26 cellular contexts compared by ENCODE assay signal in genomic region chr11:124434699-124435098, GRCh38. TPM values are rescaled to one million over a fixed set of nuclear protein-coding genes. Genes with fewer than 3 reads are reported as not detected.
DNase-seq lines count a peak whose midpoint lies in the region.
"Had no signal": no experiment of that assay in that cellular context is flagged by ENCODE, and none has a peak within 500 bp of the region (broad histone marks: within the 10 kb centered on the region; RNA-seq: fewer than 3 reads in every experiment).

No MANE protein-coding gene starts in this region.

- no peak overlapping the region for H3K4me3 Mint-ChIP-seq in activated naive CD4-positive, alpha-beta T cell treated with anti-CD3 and anti-CD28 coated beads for 36 hours
- H3K4me3 Mint-ChIP-seq: CD14-positive monocyte; CD4-positive, alpha-beta memory T cell; CD4-positive, CD25-positive, alpha-beta regulatory T cell; CD8-positive, alpha-beta memory T cell had no signal

- DNase-seq in activated naive CD4-positive, alpha-beta T cell treated with anti-CD3 and anti-CD28 coated beads for 36 hours: no peak
- no peak for DNase-seq in NCI-H226
- DNase-seq: 8988T; ACHN; BE2C; C1 segment of cervical spinal cord; CD4-positive, alpha-beta memory T cell; CD4-positive, CD25-positive, alpha-beta regulatory T cell; CD8-positive, alpha-beta memory T cell; COR-L47; DMS 273 treated with DMSO at 0.1 percent for 48 hours; DMS153; DMS53; DMS79; DND-41; EL; GDM1 had no signal

- H3K9me3 Mint-ChIP-seq in activated naive CD4-positive, alpha-beta T cell treated with anti-CD3 and anti-CD28 coated beads for 36 hours: peaks cover 2% of the 10 kb centered on the region

- CTCF ChIA-PET in activated naive CD4-positive, alpha-beta T cell treated with anti-CD3 and anti-CD28 coated beads for 36 hours (lab: Charles Lee): no interaction called here

- peaks cover 14% of the 10 kb centered on the region for H3K27me3 Mint-ChIP-seq in activated naive CD4-positive, alpha-beta T cell treated with anti-CD3 and anti-CD28 coated beads for 36 hours (ENCODE audit: low read depth)

- H3K27ac ChIP-seq in angular gyrus (ENCODE audit: low read depth, low read length) (peak overlapping the region; percentile 50), cingulate gyrus (ENCODE audit: low read depth, low read length) (peak overlapping the region; percentile 52), temporal lobe (ENCODE audit: low read depth, low read length) (peak overlapping the region; percentile 21)
- H3K27ac ChIP-seq: BLaER1 had no signal

- no peak overlapping the region for H3K27ac Mint-ChIP-seq in activated naive CD4-positive, alpha-beta T cell treated with anti-CD3 and anti-CD28 coated beads for 36 hours
- H3K27ac Mint-ChIP-seq: CD14-positive monocyte; CD4-positive, CD25-positive, alpha-beta regulatory T cell; CD8-positive, alpha-beta memory T cell had no signal

- H3K36me3 Mint-ChIP-seq in activated naive CD4-positive, alpha-beta T cell treated with anti-CD3 and anti-CD28 coated beads for 36 hours (ENCODE audit: low read depth): no peaks in the 10 kb centered on the region
- H3K36me3 Mint-ChIP-seq: CD14-positive monocyte; CD4-positive, alpha-beta memory T cell; CD4-positive, CD25-positive, alpha-beta regulatory T cell; CD8-positive, alpha-beta memory T cell had no signal

- no peaks in the 10 kb centered on the region for H3K4me1 Mint-ChIP-seq in activated naive CD4-positive, alpha-beta T cell treated with anti-CD3 and anti-CD28 coated beads for 36 hours (ENCODE audit: low read depth)
- H3K4me1 Mint-ChIP-seq: CD14-positive monocyte; CD4-positive, alpha-beta memory T cell; CD4-positive, CD25-positive, alpha-beta regulatory T cell; CD8-positive, alpha-beta memory T cell had no signal

- intact Hi-C loops in activated naive CD4-positive, alpha-beta T cell treated with anti-CD3 and anti-CD28 coated beads for 36 hours (cut with micrococcal nuclease): no loop called here

RNA-seq across cellular contexts. Expression of gene OR8B4, which starts 10.0 kb away (rescaled TPM):
- total RNA-seq in temporal lobe: not detected
- not detected for total RNA-seq in activated naive CD4-positive, alpha-beta T cell treated with anti-CD3 and anti-CD28 coated beads for 36 hours
- total RNA-seq: A673; CD4-positive, alpha-beta memory T cell; CD4-positive, CD25-positive, alpha-beta regulatory T cell; CD8-positive, alpha-beta memory T cell; Daoy; G401; GM12878 had no signal

RNA-seq across cellular contexts. Expression of gene OR8B8, which starts 10.8 kb away (rescaled TPM):
- total RNA-seq in temporal lobe: not detected
- total RNA-seq in activated naive CD4-positive, alpha-beta T cell treated with anti-CD3 and anti-CD28 coated beads for 36 hours: not detected
- total RNA-seq: A673; CD4-positive, alpha-beta memory T cell; CD4-positive, CD25-positive, alpha-beta regulatory T cell; CD8-positive, alpha-beta memory T cell; Daoy; G401; GM12878 had no signal

RNA-seq across cellular contexts. Expression of gene OR8B3, which starts 35.9 kb away (rescaled TPM):
- not detected for total RNA-seq in temporal lobe
- not detected for total RNA-seq in activated naive CD4-positive, alpha-beta T cell treated with anti-CD3 and anti-CD28 coated beads for 36 hours
- total RNA-seq: A673; CD4-positive, alpha-beta memory T cell; CD4-positive, CD25-positive, alpha-beta regulatory T cell; CD8-positive, alpha-beta memory T cell; Daoy; G401; GM12878 had no signal

RNA-seq across cellular contexts. Expression of gene OR8B2, which starts 50.4 kb away (rescaled TPM):
- total RNA-seq in temporal lobe: not detected
- not detected for total RNA-seq in activated naive CD4-positive, alpha-beta T cell treated with anti-CD3 and anti-CD28 coated beads for 36 hours
- total RNA-seq: A673; CD4-positive, alpha-beta memory T cell; CD4-positive, CD25-positive, alpha-beta regulatory T cell; CD8-positive, alpha-beta memory T cell; Daoy; G401; GM12878 had no signal
